In genomic region chr11:8268530-8269461, GRCh38 we compare ENCODE assay signal across 10 cellular contexts. TPM values are rescaled to one million over a fixed set of nuclear protein-coding genes. Genes with fewer than 3 reads are reported as not detected.
DNase-seq lines count a peak whose midpoint lies in the region.
"Had no signal": no experiment of that assay in that cellular context is flagged by ENCODE, and none has a peak within 500 bp of the region (broad histone marks: within the 10 kb centered on the region; RNA-seq: fewer than 3 reads in every experiment).

No MANE protein-coding gene starts in this region.

- DNase-seq in DMS79 treated with DMSO at 0.1 percent for 48 hours (lab: John Stamatoyannopoulos, UW) (peak; percentile 14), DMS79 (lab: John Stamatoyannopoulos, UW) (no peak), immature natural killer cell (no peak), GDM1 (lab: John Stamatoyannopoulos, UW) (no peak), RPMI8226 (no peak), NCI-H526 treated with DMSO at 0.1 percent for 48 hours (lab: John Stamatoyannopoulos, UW) (no peak)
- no peak for DNase-seq in activated T-helper 1 cell treated with anti-CD3 and anti-CD28 coated beads, Interleukin-12 subunit alpha, Interleukin-12 subunit beta, Interleukin-2, Interleukin-4 antibody, amounts not matched to agents 30 ng/mL and 10 ng/mL and 1 ng/mL, durations not matched to agents 14 hours and 24 hours and 36 hours (ENCODE audit: low spot score)
- DNase-seq: T-helper 9 cell had no signal

- intact Hi-C loops in activated T-helper 1 cell treated with anti-CD3 and anti-CD28 coated beads, Interleukin-12 subunit alpha, Interleukin-12 subunit beta, Interleukin-2, Interleukin-4 antibody, amounts not matched to agents 30 ng/mL and 10 ng/mL and 1 ng/mL, durations not matched to agents 14 hours and 24 hours and 36 hours (cut with micrococcal nuclease) = no loop called here

- H3K27ac Mint-ChIP-seq in activated T-helper 1 cell treated with anti-CD3 and anti-CD28 coated beads, Interleukin-12 subunit alpha, Interleukin-12 subunit beta, Interleukin-2, Interleukin-4 antibody, amounts not matched to agents 30 ng/mL and 10 ng/mL and 1 ng/mL, durations not matched to agents 14 hours and 24 hours and 36 hours = no peak overlapping the region
- H3K27ac Mint-ChIP-seq in immature natural killer cell = no peak overlapping the region

- peak overlapping the region; percentile 33 to 57 (median 39) for H3K4me3 ChIP-seq in skin epidermis

- peak overlapping the region in 14 of 21 experiments; percentile 11 to 81 (median 66) for H3K27ac ChIP-seq in skin epidermis

- H3K36me3 Mint-ChIP-seq in activated T-helper 1 cell treated with anti-CD3 and anti-CD28 coated beads, Interleukin-12 subunit alpha, Interleukin-12 subunit beta, Interleukin-2, Interleukin-4 antibody, amounts not matched to agents 30 ng/mL and 10 ng/mL and 1 ng/mL, durations not matched to agents 14 hours and 24 hours and 36 hours (ENCODE audit: low read depth) = no peaks in the 10 kb centered on the region
- H3K36me3 Mint-ChIP-seq in immature natural killer cell = no peaks in the 10 kb centered on the region

- peaks cover 62% of the 10 kb centered on the region for H3K27me3 Mint-ChIP-seq in activated T-helper 1 cell treated with anti-CD3 and anti-CD28 coated beads, Interleukin-12 subunit alpha, Interleukin-12 subunit beta, Interleukin-2, Interleukin-4 antibody, amounts not matched to agents 30 ng/mL and 10 ng/mL and 1 ng/mL, durations not matched to agents 14 hours and 24 hours and 36 hours (ENCODE audit: insufficient read depth)
- H3K27me3 Mint-ChIP-seq in immature natural killer cell (ENCODE audit: low read depth in 3 of 3) = peaks cover 10 to 39% (median 19%) of the 10 kb centered on the region in 3 donors

- H3K4me1 Mint-ChIP-seq in activated T-helper 1 cell treated with anti-CD3 and anti-CD28 coated beads, Interleukin-12 subunit alpha, Interleukin-12 subunit beta, Interleukin-2, Interleukin-4 antibody, amounts not matched to agents 30 ng/mL and 10 ng/mL and 1 ng/mL, durations not matched to agents 14 hours and 24 hours and 36 hours (ENCODE audit: low read depth) = peaks cover 5% of the 10 kb centered on the region
- H3K4me1 Mint-ChIP-seq in immature natural killer cell = peaks cover 5 to 13% of the 10 kb centered on the region in 2 donors

- H3K9me3 Mint-ChIP-seq in activated T-helper 1 cell treated with anti-CD3 and anti-CD28 coated beads, Interleukin-12 subunit alpha, Interleukin-12 subunit beta, Interleukin-2, Interleukin-4 antibody, amounts not matched to agents 30 ng/mL and 10 ng/mL and 1 ng/mL, durations not matched to agents 14 hours and 24 hours and 36 hours = no peaks in the 10 kb centered on the region
- peaks cover 0 to 2% (median 0%) of the 10 kb centered on the region in 6 donors for H3K9me3 Mint-ChIP-seq in immature natural killer cell

- peak overlapping the region; percentile 22 for H3K4me3 Mint-ChIP-seq in activated T-helper 1 cell treated with anti-CD3 and anti-CD28 coated beads, Interleukin-12 subunit alpha, Interleukin-12 subunit beta, Interleukin-2, Interleukin-4 antibody, amounts not matched to agents 30 ng/mL and 10 ng/mL and 1 ng/mL, durations not matched to agents 14 hours and 24 hours and 36 hours
- peak overlapping the region in 4 of 5 donors; percentile 29 to 56 (median 44) for H3K4me3 Mint-ChIP-seq in immature natural killer cell

RNA-seq across cellular contexts. Expression of gene LMO1, which starts 5.1 kb away (rescaled TPM):
- not detected in 2 replicates for total RNA-seq in activated T-helper 1 cell treated with anti-CD3 and anti-CD28 coated beads, Interleukin-12 subunit alpha, Interleukin-12 subunit beta, Interleukin-2, Interleukin-4 antibody, amounts not matched to agents 30 ng/mL and 10 ng/mL and 1 ng/mL, durations not matched to agents 14 hours and 24 hours and 36 hours
- polyA plus RNA-seq in immature natural killer cell = not detected
- total RNA-seq: subcutaneous adipose tissue had no signal
